In genomic region chr2:50116096-50116495, GRCh38 we compare ENCODE assay signal across 18 cellular contexts.
"Had no signal": no experiment of that assay in that cellular context is flagged by ENCODE, and none has a peak within 500 bp of the region (broad histone marks: within the 10 kb centered on the region; RNA-seq: fewer than 3 reads in every experiment).

No MANE protein-coding gene starts in this region.

- H3K4me1 ChIP-seq: esophagus squamous epithelium, suprapubic skin had no signal

- H3K4me3 Mint-ChIP-seq: naive thymus-derived CD8-positive, alpha-beta T cell; neural crest cell; type B pancreatic cell had no signal

- H3K27ac ChIP-seq: esophagus squamous epithelium, ovary, right atrium auricular region, suprapubic skin, thyroid gland had no signal

- H3K36me3 Mint-ChIP-seq: naive thymus-derived CD8-positive, alpha-beta T cell had no signal

- H3K9me3 ChIP-seq: esophagus squamous epithelium, ovary, right atrium auricular region, suprapubic skin, thyroid gland had no signal

- H3K27ac Mint-ChIP-seq: naive thymus-derived CD8-positive, alpha-beta T cell; type B pancreatic cell had no signal

- H3K4me3 ChIP-seq: esophagus squamous epithelium, ovary, right atrium auricular region, smooth muscle cell, suprapubic skin, thyroid gland had no signal

- FAIRE-seq: islet of Langerhans, urothelium cell line had no signal

- ATAC-seq: naive thymus-derived CD8-positive, alpha-beta T cell; stimulated activated naive CD8-positive, alpha-beta T cell treated with anti-CD3 and anti-CD28 coated beads, Interleukin-15, Interleukin-2, amounts not matched to agents 100 U/mL and 50 U/mL, for 24 hours had no signal

- H3K27me3 ChIP-seq: esophagus squamous epithelium, ovary, right atrium auricular region, suprapubic skin, thyroid gland had no signal

- H3K27me3 Mint-ChIP-seq: naive thymus-derived CD8-positive, alpha-beta T cell; type B pancreatic cell had no signal

- H3K4me2 ChIP-seq: smooth muscle cell had no signal

- DNase-seq: effector memory CD4-positive, alpha-beta T cell; esophagus squamous epithelium; foreskin fibroblast; kidney glomerular epithelial cell; mesendoderm; naive thymus-derived CD8-positive, alpha-beta T cell; nucleus accumbens; ovary; stimulated activated CD4-positive, alpha-beta T cell treated with anti-CD3 and anti-CD28 coated beads, Interleukin-2, amount 100 ng/mL, for 48 hours; stimulated activated naive CD8-positive, alpha-beta T cell treated with anti-CD3 and anti-CD28 coated beads, Interleukin-15, Interleukin-2, amounts not matched to agents 100 U/mL and 50 U/mL, for 24 hours; thyroid gland had no signal

- H3K9me3 Mint-ChIP-seq: neural crest cell had no signal

- H3K4me1 Mint-ChIP-seq: naive thymus-derived CD8-positive, alpha-beta T cell had no signal

- H3K36me3 ChIP-seq: esophagus squamous epithelium, ovary, right atrium auricular region, suprapubic skin, thyroid gland had no signal
